In the genomic region with DNA sequence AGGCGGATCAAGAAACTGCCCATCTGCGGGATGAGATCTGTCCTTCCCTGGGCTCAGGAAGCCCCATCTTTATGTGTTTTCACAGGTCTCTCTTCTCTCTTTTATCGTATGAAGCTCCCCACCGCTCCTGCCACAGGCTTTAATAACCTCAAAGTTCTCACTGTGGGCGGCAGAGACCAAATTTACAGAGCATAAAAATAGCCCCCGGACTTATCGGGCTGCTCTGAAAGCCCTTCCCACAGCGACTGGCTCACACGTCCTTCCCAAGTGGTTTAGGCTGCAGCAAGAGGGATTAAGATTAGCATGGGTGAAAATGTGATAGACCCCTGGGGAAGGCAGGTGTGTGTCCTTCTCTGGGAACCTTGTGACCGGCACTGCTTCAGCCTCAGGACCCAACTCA, we compare ENCODE assay signal across 27 cellular contexts. TPM values are rescaled to one million over a fixed set of nuclear protein-coding genes. Genes with fewer than 3 reads are reported as not detected.
DNase-seq lines count a peak whose midpoint lies in the region; ATAC-seq, FAIRE-seq and TF ChIP-seq lines count a peak whose summit lies in the region.
"Had no signal": no experiment of that assay in that cellular context is flagged by ENCODE, and none has a peak within 500 bp of the region (broad histone marks: within the 10 kb centered on the region; RNA-seq: fewer than 3 reads in every experiment).

No MANE protein-coding gene starts in this region.

- CTCF ChIA-PET in CD4-positive, alpha-beta memory T cell (lab: Charles Lee; ENCODE audit: partially characterized antibody), result no interaction called here

- H3K27me3 Mint-ChIP-seq in endodermal cell (ENCODE audit: insufficient read depth), result no peaks in the 10 kb centered on the region
- H3K27me3 Mint-ChIP-seq in neural progenitor cell (ENCODE audit: insufficient read depth, low read depth), result peaks cover 23% of the 10 kb centered on the region
- H3K27me3 Mint-ChIP-seq in CD4-positive, alpha-beta memory T cell, result no peaks in the 10 kb centered on the region
- H3K27me3 Mint-ChIP-seq in activated naive CD8-positive, alpha-beta T cell treated with anti-CD3 and anti-CD28 coated beads for 36 hours, result no peaks in the 10 kb centered on the region
- H3K27me3 Mint-ChIP-seq: T-cell had no signal

- DNase-seq in GM12892 (ENCODE audit: insufficient read length) (no peak), NCI-H82 (lab: John Stamatoyannopoulos, UW) (peak; percentile 70), endodermal cell (peak; percentile 80), neural progenitor cell (ENCODE audit: low spot score) (no peak)
- no peak for DNase-seq in CD4-positive, alpha-beta memory T cell
- DNase-seq in activated naive CD8-positive, alpha-beta T cell treated with anti-CD3 and anti-CD28 coated beads for 36 hours, result no peak
- DNase-seq: activated CD4-positive, alpha-beta T cell treated with anti-CD3 and anti-CD28 coated beads for 4 hours; activated naive CD4-positive, alpha-beta T cell; activated T-cell treated with anti-CD3 and anti-CD28 coated beads, Interleukin-2, amount 50 U/mL, for 4 hours; brain microvascular endothelial cell; colonic mucosa; DMS 273 treated with DMSO at 0.1 percent for 48 hours; effector memory CD4-positive, alpha-beta T cell; H7; hypothalamus; NCI-H2029 treated with DMSO at 0.1 percent for 48 hours; NCI-H2227 treated with DMSO at 0.1 percent for 48 hours; SJCRH30; stimulated activated CD4-positive, alpha-beta T cell treated with anti-CD3 and anti-CD28 coated beads, Interleukin-4, amount 100 ng/mL, for 1 hour; stimulated activated naive CD4-positive, alpha-beta T cell treated with Interleukin-2 at 50 U/mL for 16 hours had no signal

- peaks cover 50% of the 10 kb centered on the region for H3K4me1 Mint-ChIP-seq in endodermal cell
- peaks cover 48% of the 10 kb centered on the region for H3K4me1 Mint-ChIP-seq in neural progenitor cell
- H3K4me1 Mint-ChIP-seq in CD4-positive, alpha-beta memory T cell, result no peaks in the 10 kb centered on the region
- H3K4me1 Mint-ChIP-seq in activated naive CD8-positive, alpha-beta T cell treated with anti-CD3 and anti-CD28 coated beads for 36 hours, result no peaks in the 10 kb centered on the region
- H3K4me1 Mint-ChIP-seq: T-cell had no signal

- H3K4me3 ChIP-seq in endodermal cell (ENCODE audit: low read length), result no peak overlapping the region
- no peak overlapping the region for H3K4me3 ChIP-seq in neural progenitor cell
- H3K4me3 ChIP-seq in CD4-positive, alpha-beta memory T cell (ENCODE audit: low read length in 2 of 2), result no peak overlapping the region
- H3K4me3 ChIP-seq: colonic mucosa, pancreas, SJCRH30 had no signal

- ATAC-seq in GM21390 (IDR thresholded peaks at IDR 0.05; ENCODE audit: unreplicated experiment), result no peak
- ATAC-seq: activated T-cell treated with anti-CD3 and anti-CD28 coated beads, Interleukin-2, amount 50 U/mL, for 4 hours; esophagus mucosa; T-cell had no signal

- H3K27ac ChIP-seq in endodermal cell (ENCODE audit: low read depth, low read length) (no peak overlapping the region), neural progenitor cell (no peak overlapping the region)
- H3K27ac ChIP-seq in CD4-positive, alpha-beta memory T cell (ENCODE audit: low read depth, low read length), result no peak overlapping the region
- H3K27ac ChIP-seq: brain microvascular endothelial cell, colonic mucosa, SJCRH30 had no signal

- POLR2A ChIA-PET in CD4-positive, alpha-beta memory T cell (lab: Charles Lee; ENCODE audit: partially characterized antibody), result no interaction called here

- peak overlapping the region; percentile 15 for H3K4me3 Mint-ChIP-seq in endodermal cell
- no peak overlapping the region for H3K4me3 Mint-ChIP-seq in neural progenitor cell
- H3K4me3 Mint-ChIP-seq in CD4-positive, alpha-beta memory T cell, result no peak overlapping the region
- no peak overlapping the region for H3K4me3 Mint-ChIP-seq in activated naive CD8-positive, alpha-beta T cell treated with anti-CD3 and anti-CD28 coated beads for 36 hours
- H3K4me3 Mint-ChIP-seq: activated T-cell treated with anti-CD3 and anti-CD28 coated beads, Interleukin-2, amount 50 U/mL, for 4 hours; T-cell had no signal

- WGBS in endodermal cell (ENCODE audit: insufficient coverage in 1 of 2, insufficient read length in 1 of 2), 2 experiments, result 59 to 83% methylated on average over 8 to 10 of the region's 10 CpGs

- no peak for TF ChIP-seq POLR2A in GM12892 (IDR thresholded peaks at IDR 0.05; ENCODE audit: low read depth, low read length)

- peaks cover 21% of the 10 kb centered on the region for H3F3A ChIP-seq in neural progenitor cell (ENCODE audit: low read depth)

- H2AFZ ChIP-seq in neural progenitor cell (replicated peaks), result no peak overlapping the region

- H3K36me3 ChIP-seq in endodermal cell (ENCODE audit: control insufficient read depth, insufficient read depth, low read length) (no peaks in the 10 kb centered on the region), neural progenitor cell (no peaks in the 10 kb centered on the region)
- no peaks in the 10 kb centered on the region for H3K36me3 ChIP-seq in CD4-positive, alpha-beta memory T cell (ENCODE audit: insufficient read depth, low read length)
- H3K36me3 ChIP-seq: brain microvascular endothelial cell, colonic mucosa, SJCRH30 had no signal

- no peaks in the 10 kb centered on the region for H3K79me2 ChIP-seq in neural progenitor cell (ENCODE audit: low read depth)

- H3K4me1 ChIP-seq in endodermal cell (ENCODE audit: control insufficient read depth, insufficient read depth, low read length) (peaks cover 23% of the 10 kb centered on the region), neural progenitor cell (peaks cover 28% of the 10 kb centered on the region)
- H3K4me1 ChIP-seq in CD4-positive, alpha-beta memory T cell (ENCODE audit: insufficient read depth, low read length), result no peaks in the 10 kb centered on the region
- H3K4me1 ChIP-seq: colonic mucosa had no signal

- intact Hi-C loops in CD4-positive, alpha-beta memory T cell (cut with micrococcal nuclease), result no loop called here

- H3K9ac ChIP-seq in endodermal cell (ENCODE audit: extremely low read depth, low read length, poor library complexity, severe bottlenecking) (no peak overlapping the region), neural progenitor cell (no peak overlapping the region)

- H3K9me3 Mint-ChIP-seq in endodermal cell (peaks cover 1% of the 10 kb centered on the region), neural progenitor cell (no peaks in the 10 kb centered on the region)
- no peaks in the 10 kb centered on the region for H3K9me3 Mint-ChIP-seq in CD4-positive, alpha-beta memory T cell
- no peaks in the 10 kb centered on the region for H3K9me3 Mint-ChIP-seq in activated naive CD8-positive, alpha-beta T cell treated with anti-CD3 and anti-CD28 coated beads for 36 hours
- H3K9me3 Mint-ChIP-seq: activated T-cell treated with anti-CD3 and anti-CD28 coated beads, Interleukin-2, amount 50 U/mL, for 4 hours; nephron; T-cell had no signal

- peak; percentile 53 for FAIRE-seq in GM12892 (lab: Jason Lieb, UNC)
- FAIRE-seq: frontal cortex, GM18507, pancreas had no signal

- H3K36me3 Mint-ChIP-seq in endodermal cell (ENCODE audit: low read depth), result peaks cover 13% of the 10 kb centered on the region
- H3K36me3 Mint-ChIP-seq in neural progenitor cell, result no peaks in the 10 kb centered on the region
- no peaks in the 10 kb centered on the region for H3K36me3 Mint-ChIP-seq in CD4-positive, alpha-beta memory T cell
- no peaks in the 10 kb centered on the region for H3K36me3 Mint-ChIP-seq in activated naive CD8-positive, alpha-beta T cell treated with anti-CD3 and anti-CD28 coated beads for 36 hours
- H3K36me3 Mint-ChIP-seq: T-cell had no signal

- peaks cover 6% of the 10 kb centered on the region for H4K20me1 ChIP-seq in neural progenitor cell (ENCODE audit: low read depth)

- peak overlapping the region; percentile 74 for H3K27ac Mint-ChIP-seq in endodermal cell
- H3K27ac Mint-ChIP-seq in neural progenitor cell, result no peak overlapping the region
- H3K27ac Mint-ChIP-seq in CD4-positive, alpha-beta memory T cell, result no peak overlapping the region
- H3K27ac Mint-ChIP-seq in activated naive CD8-positive, alpha-beta T cell treated with anti-CD3 and anti-CD28 coated beads for 36 hours, result no peak overlapping the region
- H3K27ac Mint-ChIP-seq: T-cell had no signal

- H3K27me3 ChIP-seq in endodermal cell (ENCODE audit: control insufficient read depth, insufficient read depth, low read length, poor library complexity, severe bottlenecking) (no peaks in the 10 kb centered on the region), neural progenitor cell (no peaks in the 10 kb centered on the region)
- H3K27me3 ChIP-seq in CD4-positive, alpha-beta memory T cell (ENCODE audit: insufficient read depth, low read length), result no peaks in the 10 kb centered on the region
- H3K27me3 ChIP-seq: colonic mucosa, pancreas had no signal

- no peak for TF ChIP-seq CTCF in endodermal cell (conservative IDR thresholded peaks at IDR 0.05)
- no peak for TF ChIP-seq CTCF in neural progenitor cell (IDR thresholded peaks at IDR 0.05)

- peak overlapping the region; percentile 23 for H3K4me2 ChIP-seq in neural progenitor cell

- H3K9me3 ChIP-seq in endodermal cell (ENCODE audit: control insufficient read depth, low read length), result no peaks in the 10 kb centered on the region
- no peaks in the 10 kb centered on the region for H3K9me3 ChIP-seq in neural progenitor cell (ENCODE audit: low read depth)
- no peaks in the 10 kb centered on the region for H3K9me3 ChIP-seq in CD4-positive, alpha-beta memory T cell (ENCODE audit: control insufficient read depth in 1 of 2, low read length in 2 of 2)
- H3K9me3 ChIP-seq: colonic mucosa, pancreas, SJCRH30 had no signal

RNA-seq across cellular contexts. Expression of gene TESC, which starts 47.8 kb away (rescaled TPM):
- polyA plus RNA-seq in GM12892 (2012; ENCODE audit: missing spikeins), result 74.7 TPM
- total RNA-seq in endodermal cell (10 to 100 TPM; 25.1 to 26.5 TPM), neural progenitor cell (ENCODE audit: low replicate concordance) (12.4 and 18.0 TPM in 2 replicates)
- polyA plus RNA-seq in endodermal cell (2013, experiment 1 of 2), result 7.3 TPM
- 8.3 TPM for polyA plus RNA-seq in endodermal cell (2013, experiment 2 of 2)
- 1 to 10 TPM in 1 of 2 experiments, under 1 TPM in 1; 0.96 to 1.6 TPM for total RNA-seq in CD4-positive, alpha-beta memory T cell
- polyA plus RNA-seq in CD4-positive, alpha-beta memory T cell, result 1 to 10 TPM; 6.6 to 9.6 TPM
- 10 to 100 TPM; 28.6 to 29.7 TPM for total RNA-seq in activated naive CD8-positive, alpha-beta T cell treated with anti-CD3 and anti-CD28 coated beads for 36 hours

Comparison
In these comparisons a context has a peak if more than half of its experiments do, and no peak if none do; other contexts are left out.
1. DNase-seq: peak in NCI-H82 (single experiment) and endodermal cell (single experiment); none in GM12892 (single experiment), neural progenitor cell (single experiment), CD4-positive, alpha-beta memory T cell (0 of 5) and activated naive CD8-positive, alpha-beta T cell treated with anti-CD3 and anti-CD28 coated beads for 36 hours (single experiment).